ENCODE assay signal across 8 cellular contexts in the genomic region with DNA sequence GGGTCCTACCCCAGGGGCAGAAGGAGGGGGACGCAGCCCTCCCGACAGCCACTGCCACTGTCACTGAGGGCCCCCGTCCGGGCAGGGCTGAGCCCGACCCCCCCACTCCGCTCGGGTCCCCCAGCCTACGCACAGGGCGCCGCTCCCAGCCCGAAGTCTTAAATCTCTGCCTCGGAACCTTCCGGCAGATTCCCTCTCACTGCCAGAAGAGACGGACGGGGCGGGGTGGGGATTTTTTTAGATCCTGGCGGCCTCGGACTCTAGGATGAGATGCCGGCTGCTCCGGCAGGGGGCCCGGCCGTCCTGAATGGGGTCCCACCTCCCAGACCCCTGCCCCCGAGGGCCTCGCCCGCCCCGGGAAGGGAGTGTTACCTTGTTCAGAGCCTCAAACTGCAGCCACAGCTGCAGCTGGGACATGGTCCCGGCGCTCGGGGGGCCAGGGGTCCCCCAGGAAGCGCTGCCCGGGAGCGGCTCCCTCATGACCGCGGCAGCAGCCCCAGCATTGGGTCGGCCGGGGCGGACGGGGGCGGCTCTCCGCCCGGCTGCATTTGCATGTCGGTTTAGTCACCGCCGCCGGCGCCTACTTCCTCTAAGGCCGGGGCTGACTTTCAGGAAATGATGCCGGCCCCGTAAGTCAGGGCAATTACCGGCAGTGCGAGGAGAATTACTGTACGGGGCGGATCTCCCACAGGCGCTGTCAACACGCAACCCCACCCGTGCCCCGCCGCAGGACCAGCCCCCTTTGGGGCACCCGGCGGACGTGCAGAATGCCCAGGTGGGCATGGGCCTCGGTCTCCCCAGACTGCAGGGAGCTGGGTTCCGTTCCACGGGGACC. TPM values are rescaled to one million over a fixed set of nuclear protein-coding genes. Genes with fewer than 3 reads are reported as not detected.
A peak's percentile ranks its signal among the peaks of the same experiment; 100 is the strongest.
DNase-seq lines count a peak whose midpoint lies in the region; ATAC-seq and TF ChIP-seq lines count a peak whose summit lies in the region.

No MANE protein-coding gene starts in this region.

- peak; percentile 85 for DNase-seq in AG08395 (ENCODE audit: low spot score)
- DNase-seq in GM19240 (ENCODE audit: insufficient read length, low spot score): peak; percentile 86
- DNase-seq in IMR-90: peak; percentile 88
- DNase-seq in activated CD4-positive, CD25-positive, alpha-beta regulatory T cell treated with anti-CD3 and anti-CD28 coated beads, Interleukin-2, amount 50 U/mL, for 16 hours (ENCODE audit: low read depth, low spot score): peak; percentile 76
- peak; percentile 65 to 70 for DNase-seq in central memory CD8-positive, alpha-beta T cell (ENCODE audit: low spot score in 2 of 2)
- peak; percentile 73 for DNase-seq in kidney glomerular epithelial cell (lab: John Stamatoyannopoulos, UW)
- peak; percentile 64 to 71 for DNase-seq in stimulated activated CD4-positive, alpha-beta T cell treated with anti-CD3 and anti-CD28 coated beads, Interleukin-1b, Interleukin-23, amount 100 ng/mL, for 1 hour (ENCODE audit: low read depth in 2 of 2)
- DNase-seq in NCI-H2196 (lab: John Stamatoyannopoulos, UW; ENCODE audit: unreplicated experiment): no peak

- CTCF ChIA-PET in IMR-90 (lab: Yijun Ruan, JAX): interaction anchor here (0.5 to 2.0 kb wide), 3 partner anchors 19 to 62 kb away, joined by 3 to 10 read pairs (median 3); no protein-coding TSS in a partner anchor

- peaks cover 34% of the 10 kb centered on the region for H3K36me3 ChIP-seq in IMR-90 (ENCODE audit: control insufficient read depth, insufficient read depth, low read length)

- peaks cover 24% of the 10 kb centered on the region for H3K4me1 ChIP-seq in IMR-90 (ENCODE audit: control insufficient read depth, insufficient read depth, low read length)

- H2BK5ac ChIP-seq in IMR-90 (ENCODE audit: low read depth, low read length, poor library complexity, severe bottlenecking): peak overlapping the region; percentile 92

- H3K27me3 ChIP-seq in IMR-90 (ENCODE audit: control insufficient read depth, insufficient read depth, low read length): no peaks in the 10 kb centered on the region

- peak; percentile 82 for ATAC-seq in IMR-90 (ENCODE audit: low read depth)
- peak; percentile 59 for ATAC-seq in central memory CD8-positive, alpha-beta T cell (replicated peaks; ENCODE audit: extremely low read depth, poor library complexity, severe bottlenecking)

- WGBS in IMR-90 (ENCODE audit: extremely low coverage in 2 of 2, insufficient read length in 1 of 2), 2 experiments: 0% methylated on average over 33 of the region's 64 CpGs; no CpG with 5 or more reads in 1 of the 2 experiments

- BruUV-seq in IMR-90 (replicated peaks; lab: Mats Ljungman, UMichigan): no TSS peak

- peak overlapping the region; percentile 81 for H2AK5ac ChIP-seq in IMR-90 (ENCODE audit: low read depth, low read length)

- TF ChIP-seq RAD21 in IMR-90 (IDR thresholded peaks at IDR 0.05; ENCODE audit: low read length): 0 out of 2 replicates have a peak, but pooled peaks have one; percentile 5

- peak overlapping the region; percentile 72 for H4K91ac ChIP-seq in IMR-90 (ENCODE audit: insufficient read depth, low read depth, low read length)

- H2BK15ac ChIP-seq in IMR-90 (ENCODE audit: low read depth, low read length): peak overlapping the region; percentile 10; the same call in 1 of the 3 replicates

- no peaks in the 10 kb centered on the region for H3K9me3 ChIP-seq in IMR-90 (ENCODE audit: control insufficient read depth, insufficient read depth, low read length)

- TF ChIP-seq POLR2A in IMR-90 (IDR thresholded peaks at IDR 0.05; ENCODE audit: low read depth, low read length): peak; percentile 77; the same call in 1 of the 2 replicates

- peak overlapping the region; percentile 86 for H2BK120ac ChIP-seq in IMR-90 (ENCODE audit: low read depth, low read length)

- peak overlapping the region; percentile 74 for H3K9ac ChIP-seq in IMR-90 (ENCODE audit: low read depth, low read length)

- H3K9me3 Mint-ChIP-seq in central memory CD8-positive, alpha-beta T cell: no peaks in the 10 kb centered on the region

- H2AFZ ChIP-seq in IMR-90 (replicated peaks; ENCODE audit: low read length, poor library complexity): peak overlapping the region; percentile 85

- intact Hi-C loops in IMR-90 (cut with micrococcal nuclease): loop anchor here (5.0 kb wide), 1 partner anchor 40 kb away; the partner anchor contains the start of gene SBNO2

- peak overlapping the region; percentile 93 for H3K23ac ChIP-seq in IMR-90 (ENCODE audit: low read depth, low read length)

- peak overlapping the region; percentile 81 for H3K4me3 Mint-ChIP-seq in central memory CD8-positive, alpha-beta T cell

- peak overlapping the region; percentile 94 for H3K27ac Mint-ChIP-seq in central memory CD8-positive, alpha-beta T cell (ENCODE audit: low read depth)

- H3K9me1 ChIP-seq in IMR-90 (ENCODE audit: insufficient read depth, low read length): peaks cover 12% of the 10 kb centered on the region

- peak overlapping the region; percentile 43 for H4K5ac ChIP-seq in IMR-90 (ENCODE audit: low read depth, low read length)

- peak overlapping the region; percentile 95 for H3K27ac ChIP-seq in IMR-90 (ENCODE audit: insufficient read depth, low read length)

- peak overlapping the region; percentile 70 for H3K56ac ChIP-seq in IMR-90 (ENCODE audit: extremely low read depth, insufficient read depth, low read length)

- peak overlapping the region; percentile 93 for H3K4ac ChIP-seq in IMR-90 (ENCODE audit: low read depth, low read length)

- H3K14ac ChIP-seq in IMR-90 (replicated peaks; ENCODE audit: low read depth, low read length): peak overlapping the region; percentile 93

- peaks cover 22% of the 10 kb centered on the region for H3K4me1 Mint-ChIP-seq in central memory CD8-positive, alpha-beta T cell

- H3K18ac ChIP-seq in IMR-90 (ENCODE audit: low read depth, low read length): peak overlapping the region; percentile 17

- peak overlapping the region; percentile 31; the same call in 1 of the 2 replicates for H2BK20ac ChIP-seq in IMR-90 (ENCODE audit: low read depth, low read length)

- H4K20me1 ChIP-seq in IMR-90 (ENCODE audit: insufficient read depth, low read length): peaks cover 44% of the 10 kb centered on the region

- dilution Hi-C loops in IMR-90 (cut with HindIII; ENCODE audit: low sequenced_read_pairs, unreplicated experiment): no loop called here

- peak; percentile 14; the same call in 1 of the 2 replicates for TF ChIP-seq CTCF in IMR-90 (conservative IDR thresholded peaks at IDR 0.05; ENCODE audit: low read depth, low read length)

- peak overlapping the region; percentile 99 for H2AK9ac ChIP-seq in IMR-90 (replicated peaks; ENCODE audit: low read depth, low read length, poor library complexity)

- peaks cover 24 to 82% of the 10 kb centered on the region in 2 experiments; a peak in 3 of 4 replicates for H3K79me1 ChIP-seq in IMR-90 (ENCODE audit: low read depth in 1 of 2, low read length in 2 of 2)

- H3K4me3 ChIP-seq in IMR-90 (ENCODE audit: insufficient read depth, low read depth, low read length): peak overlapping the region; percentile 61

- in situ Hi-C loops in IMR-90 (cut with MboI; ENCODE audit: low sequenced_read_pairs): no loop called here

- no peaks in the 10 kb centered on the region for H3K27me3 Mint-ChIP-seq in central memory CD8-positive, alpha-beta T cell

- POLR2A ChIA-PET in IMR-90 (lab: Charles Lee; ENCODE audit: unreplicated experiment): no interaction called here

- H4K8ac ChIP-seq in IMR-90 (ENCODE audit: low read depth in 2 of 2, low read length in 2 of 2): peak overlapping the region; percentile 74 to 76

- H3K4me2 ChIP-seq in IMR-90 (ENCODE audit: low read depth, low read length): peak overlapping the region; percentile 76

- peaks cover 29% of the 10 kb centered on the region for H3K36me3 Mint-ChIP-seq in central memory CD8-positive, alpha-beta T cell (ENCODE audit: insufficient read depth)

TF ChIP-seq in IMR-90, 13 proteins besides CTCF, POLR2A, EP300 and RAD21 (continues in another document):
- no peak; the same call in 1 of the 2 replicates for TF ChIP-seq MAZ (IDR thresholded peaks at IDR 0.05; ENCODE audit: borderline replicate concordance, low read depth, low read length)
- TF ChIP-seq MAFK (IDR thresholded peaks at IDR 0.05; ENCODE audit: low read depth, low read length): no peak
- TF ChIP-seq, protein P1, sequence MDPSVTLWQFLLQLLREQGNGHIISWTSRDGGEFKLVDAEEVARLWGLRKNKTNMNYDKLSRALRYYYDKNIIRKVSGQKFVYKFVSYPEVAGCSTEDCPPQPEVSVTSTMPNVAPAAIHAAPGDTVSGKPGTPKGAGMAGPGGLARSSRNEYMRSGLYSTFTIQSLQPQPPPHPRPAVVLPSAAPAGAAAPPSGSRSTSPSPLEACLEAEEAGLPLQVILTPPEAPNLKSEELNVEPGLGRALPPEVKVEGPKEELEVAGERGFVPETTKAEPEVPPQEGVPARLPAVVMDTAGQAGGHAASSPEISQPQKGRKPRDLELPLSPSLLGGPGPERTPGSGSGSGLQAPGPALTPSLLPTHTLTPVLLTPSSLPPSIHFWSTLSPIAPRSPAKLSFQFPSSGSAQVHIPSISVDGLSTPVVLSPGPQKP (IDR thresholded peaks at IDR 0.05; ENCODE audit: borderline replicate concordance, low read depth, low read length): no peak
- peak; percentile 19; the same call in 1 of the 2 replicates for TF ChIP-seq FOS (IDR thresholded peaks at IDR 0.05; ENCODE audit: low read depth, low read length)
- no peak for TF ChIP-seq CEBPB (IDR thresholded peaks at IDR 0.05; ENCODE audit: low read depth, low read length)
- TF ChIP-seq RCOR1 (IDR thresholded peaks at IDR 0.05; ENCODE audit: insufficient replicate concordance, low read length): no peak
- TF ChIP-seq, protein P2, sequence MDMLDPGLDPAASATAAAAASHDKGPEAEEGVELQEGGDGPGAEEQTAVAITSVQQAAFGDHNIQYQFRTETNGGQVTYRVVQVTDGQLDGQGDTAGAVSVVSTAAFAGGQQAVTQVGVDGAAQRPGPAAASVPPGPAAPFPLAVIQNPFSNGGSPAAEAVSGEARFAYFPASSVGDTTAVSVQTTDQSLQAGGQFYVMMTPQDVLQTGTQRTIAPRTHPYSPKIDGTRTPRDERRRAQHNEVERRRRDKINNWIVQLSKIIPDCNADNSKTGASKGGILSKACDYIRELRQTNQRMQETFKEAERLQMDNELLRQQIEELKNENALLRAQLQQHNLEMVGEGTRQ (IDR thresholded peaks at IDR 0.05; ENCODE audit: low read depth, low read length): no peak; the same call in 1 of the 2 replicates

RNA-seq across cellular contexts. Expression of gene GPX4, which starts 28.1 kb away (rescaled TPM):
- 357 and 415 TPM in 2 replicates for total RNA-seq in IMR-90 (2012; rRNA removed)
- polyA plus RNA-seq in IMR-90 (2012; rRNA removed): 1,083 and 1,136 TPM in 2 replicates
- 2,056 and 2,058 TPM in 2 replicates for polyA plus RNA-seq in IMR-90 (2012; cell fraction: cytosol; rRNA removed)
- 1,128 and 1,215 TPM in 2 replicates for polyA plus RNA-seq in IMR-90 (2012; cell fraction: nucleus; rRNA removed; ENCODE audit: low replicate concordance)

RNA-seq across cellular contexts. Expression of gene POLR2E, which starts 36.8 kb away (rescaled TPM):
- 195 and 294 TPM in 2 replicates for total RNA-seq in IMR-90 (2012; rRNA removed)
- 391 and 449 TPM in 2 replicates for polyA plus RNA-seq in IMR-90 (2012; rRNA removed)
- polyA plus RNA-seq in IMR-90 (2012; cell fraction: cytosol; rRNA removed): 408 and 821 TPM in 2 replicates
- polyA plus RNA-seq in IMR-90 (2012; cell fraction: nucleus; rRNA removed; ENCODE audit: low replicate concordance): 242 and 436 TPM in 2 replicates

RNA-seq across cellular contexts. Expression of gene SBNO2, which starts 42.1 kb away (rescaled TPM):
- 13.4 and 13.6 TPM in 2 replicates for total RNA-seq in IMR-90 (2012; rRNA removed)
- polyA plus RNA-seq in IMR-90 (2012; rRNA removed): 40.4 and 40.5 TPM in 2 replicates
- 16.4 and 33.2 TPM in 2 replicates for polyA plus RNA-seq in IMR-90 (2012; cell fraction: cytosol; rRNA removed)
- 123 and 292 TPM in 2 replicates for polyA plus RNA-seq in IMR-90 (2012; cell fraction: nucleus; rRNA removed; ENCODE audit: low replicate concordance)
